ENCODE assay signal across 21 cellular contexts in the genomic region with DNA sequence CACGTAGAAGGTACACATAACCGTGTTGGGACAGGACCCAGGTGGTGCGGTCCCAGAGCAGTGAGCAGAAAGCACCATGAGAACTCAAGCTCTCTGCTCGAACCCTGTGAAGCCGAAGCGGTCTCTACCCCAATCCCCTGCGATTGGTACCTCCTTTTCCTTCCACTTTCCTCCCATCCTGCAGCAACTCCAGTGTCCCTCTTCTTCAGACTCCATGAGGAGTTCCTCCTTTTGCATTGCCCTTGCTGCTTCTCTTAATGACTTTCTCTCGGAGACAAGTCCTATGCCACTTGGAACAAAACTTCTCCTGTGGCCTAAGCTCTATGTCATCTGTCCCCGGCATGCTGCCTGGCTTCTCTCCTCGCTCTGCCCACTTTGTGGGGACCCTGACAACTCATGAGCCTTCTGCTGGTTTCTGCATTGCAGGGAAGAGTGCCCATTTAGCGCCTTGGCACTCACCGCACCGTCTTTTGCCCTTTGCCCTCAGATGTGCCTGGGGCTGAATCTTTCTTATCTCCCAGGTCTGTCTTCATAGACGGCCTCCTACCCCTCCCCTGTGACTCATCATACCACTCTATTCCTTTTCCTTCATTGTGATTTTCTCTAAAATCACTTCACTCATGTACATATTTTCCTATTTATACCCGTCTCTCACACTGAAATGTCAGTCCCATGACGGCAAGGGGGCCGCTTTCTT. TPM values are rescaled to one million over a fixed set of nuclear protein-coding genes. Genes with fewer than 3 reads are reported as not detected.
"Had no signal": no experiment of that assay in that cellular context is flagged by ENCODE, and none has a peak within 500 bp of the region (broad histone marks: within the 10 kb centered on the region; RNA-seq: fewer than 3 reads in every experiment).

No MANE protein-coding gene starts in this region.

- DNase-seq: activated B cell treated with CpG ODN at 0.5 μM for 24 hours; activated CD8-positive, alpha-beta T cell treated with anti-CD3 and anti-CD28 coated beads, Interleukin-2, amount 10 ng/mL, durations not matched to agents 7 days and 5 days; activated gamma-delta T cell treated with Interleukin-2 at 50 U/mL for 16 hours; aorta; brain microvascular endothelial cell; central memory CD4-positive, alpha-beta T cell; colonic mucosa; gastrocnemius medialis; head of caudate nucleus; mesendoderm; occipital lobe; stimulated activated CD4-positive, alpha-beta T cell treated with anti-CD3 and anti-CD28 coated beads, Interleukin-2, amount 100 ng/mL, for 24 hours; stimulated activated naive CD8-positive, alpha-beta T cell treated with anti-CD3 and anti-CD28 coated beads, Interleukin-15, Interleukin-2, amounts not matched to agents 100 U/mL and 50 U/mL, for 24 hours; uterus had no signal

- H3K4me1 ChIP-seq: colonic mucosa, prostate gland, uterus had no signal

- H3K27ac ChIP-seq: brain microvascular endothelial cell, colonic mucosa, gastrocnemius medialis, prostate gland, right atrium auricular region, tibial nerve, uterus had no signal

- H3K27me3 Mint-ChIP-seq: activated B cell treated with CpG ODN at 0.5 μM for 24 hours had no signal

- H3K4me3 ChIP-seq: colonic mucosa, gastrocnemius medialis, prostate gland, right atrium auricular region, tibial nerve, uterus had no signal

- H3K4me3 Mint-ChIP-seq: activated B cell treated with CpG ODN at 0.5 μM for 24 hours; activated CD8-positive, alpha-beta T cell treated with anti-CD3 and anti-CD28 coated beads, Interleukin-2, amount 10 ng/mL, durations not matched to agents 7 days and 5 days; endodermal cell had no signal

- H3K27ac Mint-ChIP-seq: activated B cell treated with CpG ODN at 0.5 μM for 24 hours; activated CD8-positive, alpha-beta T cell treated with anti-CD3 and anti-CD28 coated beads, Interleukin-2, amount 10 ng/mL, durations not matched to agents 7 days and 5 days; endodermal cell had no signal

- H3K9me3 ChIP-seq: colonic mucosa, gastrocnemius medialis, prostate gland, right atrium auricular region, tibial nerve, uterus had no signal

- ATAC-seq: activated CD8-positive, alpha-beta T cell treated with anti-CD3 and anti-CD28 coated beads, Interleukin-2, amount 10 ng/mL, durations not matched to agents 7 days and 5 days; gastrocnemius medialis; stimulated activated naive CD8-positive, alpha-beta T cell treated with anti-CD3 and anti-CD28 coated beads, Interleukin-15, Interleukin-2, amounts not matched to agents 100 U/mL and 50 U/mL, for 24 hours had no signal

- H3K9me3 Mint-ChIP-seq: activated B cell treated with CpG ODN at 0.5 μM for 24 hours, endodermal cell had no signal

- H3K36me3 ChIP-seq: brain microvascular endothelial cell, colonic mucosa, gastrocnemius medialis, prostate gland, right atrium auricular region, tibial nerve, uterus had no signal

- H3K27me3 ChIP-seq: brain microvascular endothelial cell, colonic mucosa, gastrocnemius medialis, right atrium auricular region, tibial nerve, uterus had no signal

RNA-seq across cellular contexts. Expression of a gene that starts 9.2 kb away (rescaled TPM):
- total RNA-seq: endodermal cell, epithelial cell of proximal tubule, kidney epithelial cell had no signal
- polyA plus RNA-seq: neural cell had no signal
